Comparison of ENCODE assay signal across 26 cellular contexts in genomic region chr1:64197076-64197475, GRCh38. TPM values are rescaled to one million over a fixed set of nuclear protein-coding genes. Genes with fewer than 3 reads are reported as not detected.
"Had no signal": no experiment of that assay in that cellular context is flagged by ENCODE, and none has a peak within 500 bp of the region (broad histone marks: within the 10 kb centered on the region; RNA-seq: fewer than 3 reads in every experiment).

No MANE protein-coding gene starts in this region.

- H3K4me1 ChIP-seq: Peyer's patch, SJSA1 had no signal

- H3K36me3 ChIP-seq: Peyer's patch, SJSA1 had no signal

- H3K9me3 ChIP-seq: Peyer's patch, SJSA1 had no signal

- H3K27ac ChIP-seq: HL-60, KMS-11, PC-9, Peyer's patch, SJSA1, SK-N-MC had no signal

- ATAC-seq: K562 had no signal

- H3K27me3 ChIP-seq: Peyer's patch, SJSA1 had no signal

- DNase-seq: Kasumi-1; MM.1S; NCI-H1092 treated with DMSO at 0.1 percent for 48 hours; NCI-H1436; NCI-H187; NCI-H2029; NCI-H2081 treated with DMSO at 0.1 percent for 48 hours; NCI-H226; NCI-H446; NCI-H510A; NCI-H526 treated with DMSO at 0.1 percent for 48 hours; NCI-H774; NK-92 treated with Interleukin-12 subunit alpha and Interleukin-12 subunit beta, amount 100 ng/mL, for 24 hours; OCI-M1; PC-9; Peyer's patch; SIG-M5 had no signal

- H3K4me3 ChIP-seq: K562, PC-9, Peyer's patch, SJSA1, SK-N-MC had no signal

RNA-seq across cellular contexts. Expression of gene UBE2U, which starts 6.3 kb away (rescaled TPM):
- total RNA-seq: K562; M059J; PC-9; Peyer's patch; RPMI7951; SJSA1; T-helper 1 cell treated with Interleukin-12 subunit alpha and Interleukin-12 subunit beta and Interleukin-4 antibody, amounts not matched to agents 30 ng/mL and 1 ng/mL, for 36 hours had no signal
- polyA plus RNA-seq: IgD-negative memory B cell, K562 had no signal
